Comparison of ENCODE assay signal across 1 cellular context in genomic region chr7:128879939-128880746, GRCh38.
TF ChIP-seq lines count a peak whose summit lies in the region.

No MANE protein-coding gene starts in this region.

TF ChIP-seq in HCT116, 20 proteins besides CTCF, POLR2A, EP300 and RAD21:
- TF ChIP-seq MAX (IDR thresholded peaks at IDR 0.05) (no peak), ZBTB33 (IDR thresholded peaks at IDR 0.05; ENCODE audit: extremely low read depth, insufficient replicate concordance, low read length) (no peak), REST (IDR thresholded peaks at IDR 0.05; ENCODE audit: low read depth) (no peak), FOSL1 (IDR thresholded peaks at IDR 0.05; ENCODE audit: low read depth) (no peak), SIN3A (IDR thresholded peaks at IDR 0.05; ENCODE audit: low read depth) (no peak), JUND (IDR thresholded peaks at IDR 0.05) (no peak), TCF7L2 (IDR thresholded peaks at IDR 0.05; ENCODE audit: borderline replicate concordance, extremely low read depth, insufficient read depth, insufficient read length) (no peak), YY1 (IDR thresholded peaks at IDR 0.05; ENCODE audit: extremely low read depth, insufficient replicate concordance, low read depth, low read length) (no peak), ZFX (IDR thresholded peaks at IDR 0.05) (no peak), ZNF274 (IDR thresholded peaks at IDR 0.05; ENCODE audit: low read depth, low read length) (no peak), ELF1 (IDR thresholded peaks at IDR 0.05; ENCODE audit: borderline replicate concordance, low read depth) (no peak), POLR2AphosphoS5 (IDR thresholded peaks at IDR 0.05; ENCODE audit: low read depth, low read length) (no peak), ATF3 (IDR thresholded peaks at IDR 0.05) (no peak), SP1 (IDR thresholded peaks at IDR 0.05; ENCODE audit: low read depth) (no peak), CEBPB (IDR thresholded peaks at IDR 0.05; ENCODE audit: low read depth) (no peak), EGR1 (IDR thresholded peaks at IDR 0.05; ENCODE audit: low read depth) (no peak)
